In genomic region chr15:42576040-42576594, GRCh38 we compare ENCODE assay signal across 8 cellular contexts. TPM values are rescaled to one million over a fixed set of nuclear protein-coding genes. Genes with fewer than 3 reads are reported as not detected.
DNase-seq lines count a peak whose midpoint lies in the region; ATAC-seq and TF ChIP-seq lines count a peak whose summit lies in the region.

No MANE protein-coding gene starts in this region.

- H3K4me3 ChIP-seq in fibroblast of lung (replicated peaks in 1 of 4; ENCODE audit: control extremely low read depth in 1 of 4, insufficient read depth in 1 of 4, low read depth in 3 of 4, low read length in 4 of 4) = peak overlapping the region; percentile 59 to 87 (median 74)
- H3K4me3 ChIP-seq in skeletal muscle cell (ENCODE audit: low read depth, low read length) = peak overlapping the region; percentile 85

- H3K27me3 ChIP-seq in fibroblast of lung (ENCODE audit: control insufficient read depth, insufficient read depth, low read length) = no peaks in the 10 kb centered on the region

- ATAC-seq in HG03354 (IDR thresholded peaks at IDR 0.05; ENCODE audit: poor library complexity, severe bottlenecking, unreplicated experiment) = no peak
- no peak for ATAC-seq in left colon

- H3K9me3 ChIP-seq in fibroblast of lung (ENCODE audit: control insufficient read depth, insufficient read depth, low read depth, low read length) = no peaks in the 10 kb centered on the region

- TF ChIP-seq CTCF in GM20000 (IDR thresholded peaks at IDR 0.05; ENCODE audit: extremely low read depth, missing control alignments) = no peak
- TF ChIP-seq CTCF in fibroblast of lung (conservative IDR thresholded peaks at IDR 0.05 in 1 of 2, IDR thresholded peaks at IDR 0.05 in 1 of 2; ENCODE audit: low read depth in 1 of 2, low read length in 2 of 2) = no peak

- no peaks in the 10 kb centered on the region for H3K36me3 ChIP-seq in fibroblast of lung (ENCODE audit: control insufficient read depth, insufficient read depth, low read length)

- intact Hi-C loops in left colon (cut with DNase I, micrococcal nuclease) = no loop called here

- POLR2A ChIA-PET in HEK293T (lab: Yijun Ruan, JAX) = interaction anchor here (0.9 to 1.4 kb wide), 3 partner anchors 9 to 29 kb away, joined by 3 to 6 read pairs (median 5); no protein-coding TSS in a partner anchor

- peak overlapping the region; percentile 57 for H3K4me2 ChIP-seq in fibroblast of lung (ENCODE audit: extremely low read depth, insufficient read depth, low read length)

- peak overlapping the region; percentile 75 for H3K9ac ChIP-seq in fibroblast of lung (ENCODE audit: insufficient read depth, low read length)

- H3K4me1 ChIP-seq in fibroblast of lung (ENCODE audit: control insufficient read depth, extremely low read depth, insufficient read depth, low read length) = peaks cover 8% of the 10 kb centered on the region

- CTCF ChIA-PET in HEK293T (lab: Yijun Ruan, JAX) = no interaction called here

- H4K20me1 ChIP-seq in fibroblast of lung (ENCODE audit: control insufficient read depth, extremely low read depth, insufficient read depth, low read length) = no peaks in the 10 kb centered on the region

- peak overlapping the region; percentile 55 for H3K27ac ChIP-seq in fibroblast of lung (ENCODE audit: insufficient read depth, low read length)

- peaks cover 1% of the 10 kb centered on the region for H3K79me2 ChIP-seq in fibroblast of lung (ENCODE audit: control insufficient read depth, insufficient read depth, low read length)

- peak overlapping the region; percentile 76 for H2AFZ ChIP-seq in fibroblast of lung (ENCODE audit: low read length)

- DNase-seq in GM20000 (ENCODE audit: low spot score) = peak; percentile 18
- peak; percentile 5 for DNase-seq in RPMI7951 (ENCODE audit: low read depth)
- DNase-seq in fibroblast of lung (ENCODE audit: low read depth in 2 of 2) = no peak
- DNase-seq in skeletal muscle cell (ENCODE audit: low read depth) = no peak
- DNase-seq in NCI-H2171 treated with DMSO at 0.1 percent for 48 hours (lab: John Stamatoyannopoulos, UW) = no peak
- no peak for DNase-seq in left colon
- no peak for DNase-seq in HEK293T (ENCODE audit: extremely low spot score)

TF ChIP-seq in HEK293T, 16 proteins besides CTCF, POLR2A, EP300 and RAD21:
- TF ChIP-seq BHLHE40 (IDR thresholded peaks at IDR 0.05; ENCODE audit: borderline replicate concordance) = no peak
- no peak for TF ChIP-seq FOXM1 (IDR thresholded peaks at IDR 0.05; ENCODE audit: borderline replicate concordance)
- no peak for TF ChIP-seq TARDBP (IDR thresholded peaks at IDR 0.05)
- TF ChIP-seq CTBP1 (IDR thresholded peaks at IDR 0.05; ENCODE audit: borderline replicate concordance) = no peak
- no peak for TF ChIP-seq SUZ12 (IDR thresholded peaks at IDR 0.05)
- TF ChIP-seq ARNT (IDR thresholded peaks at IDR 0.05) = no peak
- TF ChIP-seq HDGF (IDR thresholded peaks at IDR 0.05; ENCODE audit: borderline replicate concordance) = no peak
- TF ChIP-seq FOXK2 (IDR thresholded peaks at IDR 0.05) = no peak
- no peak for TF ChIP-seq LEF1 (IDR thresholded peaks at IDR 0.05; ENCODE audit: borderline replicate concordance)
- TF ChIP-seq ELF4 (IDR thresholded peaks at IDR 0.05) = no peak
- no peak for TF ChIP-seq ZNF384 (IDR thresholded peaks at IDR 0.05)
- TF ChIP-seq SP1 (IDR thresholded peaks at IDR 0.05) = no peak
- no peak for TF ChIP-seq L3MBTL2 (conservative IDR thresholded peaks at IDR 0.05)
- no peak for TF ChIP-seq PKNOX1 (IDR thresholded peaks at IDR 0.05)
- TF ChIP-seq FOXA1 (IDR thresholded peaks at IDR 0.05) = no peak

RNA-seq across cellular contexts. Expression of gene STARD9, which starts 0.7 kb away (rescaled TPM):
- 4.4 and 5.9 TPM in 2 replicates for total RNA-seq in RPMI7951 (2014; rRNA removed; shearing (Covaris generic))
- 4.4 and 8.3 TPM in 2 replicates for total RNA-seq in fibroblast of lung
- polyA plus RNA-seq in fibroblast of lung = 1.2 and 2.5 TPM in 2 replicates
- polyA plus RNA-seq in fibroblast of lung (2012) = 0.98 and 2.6 TPM in 2 replicates
- polyA minus RNA-seq in fibroblast of lung (ENCODE audit: low replicate concordance) = 7.0 and 11.0 TPM in 2 replicates
- total RNA-seq in left colon = 1 to 10 TPM; 5.0 to 7.2 TPM

RNA-seq across cellular contexts. Expression of gene HAUS2, which starts 27.5 kb away (rescaled TPM):
- 42.1 and 59.8 TPM in 2 replicates for total RNA-seq in RPMI7951 (2014; rRNA removed; shearing (Covaris generic))
- total RNA-seq in fibroblast of lung = 19.8 and 25.3 TPM in 2 replicates
- polyA plus RNA-seq in fibroblast of lung = 26.2 and 30.4 TPM in 2 replicates
- polyA plus RNA-seq in fibroblast of lung (2012) = 13.6 and 18.3 TPM in 2 replicates
- polyA minus RNA-seq in fibroblast of lung (ENCODE audit: low replicate concordance) = 2.0 and 2.6 TPM in 2 replicates
- 10 to 100 TPM; 10.5 to 13.2 TPM for total RNA-seq in left colon

RNA-seq across cellular contexts. Expression of gene LRRC57, which starts 27.5 kb away (rescaled TPM):
- total RNA-seq in RPMI7951 (2014; rRNA removed; shearing (Covaris generic)) = 32.3 and 33.7 TPM in 2 replicates
- total RNA-seq in fibroblast of lung (10.3 and 13.9 TPM in 2 replicates), left colon (10 to 100 TPM; 27.4 to 32.2 TPM)
- polyA plus RNA-seq in fibroblast of lung = 17.1 and 19.3 TPM in 2 replicates
- 10.3 and 11.3 TPM in 2 replicates for polyA plus RNA-seq in fibroblast of lung (2012)
- polyA minus RNA-seq in fibroblast of lung (ENCODE audit: low replicate concordance) = 5.5 and 7.4 TPM in 2 replicates

Comparison
In these comparisons a context has a peak if more than half of its experiments do, and no peak if none do; other contexts are left out.
1. DNase-seq: peak in GM20000 (single experiment) and RPMI7951 (single experiment); none in fibroblast of lung (0 of 2), skeletal muscle cell (single experiment), NCI-H2171 treated with DMSO at 0.1 percent for 48 hours (single experiment), left colon (0 of 2) and HEK293T (single experiment).